Comparison of ENCODE assay signal across 8 cellular contexts in genomic region chr14:89378119-89378518, GRCh38. TPM values are rescaled to one million over a fixed set of nuclear protein-coding genes. Genes with fewer than 3 reads are reported as not detected.
DNase-seq lines count a peak whose midpoint lies in the region; ATAC-seq and TF ChIP-seq lines count a peak whose summit lies in the region.

No MANE protein-coding gene starts in this region.

- CTCF ChIA-PET in AG04449 (lab: Yijun Ruan, JAX): interaction anchor here (0.9 kb wide), 1 partner anchor 8 kb away, joined by 3 read pairs; no protein-coding TSS in a partner anchor

- intact Hi-C loops in activated T-helper 1 cell treated with anti-CD3 and anti-CD28 coated beads, Interleukin-12 subunit alpha, Interleukin-12 subunit beta, Interleukin-2, Interleukin-4 antibody, amounts not matched to agents 30 ng/mL and 10 ng/mL and 1 ng/mL, durations not matched to agents 14 hours and 24 hours and 36 hours (cut with micrococcal nuclease): no loop called here

- TF ChIP-seq CTCF in AG04449 (IDR thresholded peaks at IDR 0.05; ENCODE audit: insufficient read depth, low read length, missing control alignments): no peak

- POLR2A ChIA-PET in AG04449 (lab: Yijun Ruan, JAX): interaction anchor here (0.6 kb wide), 1 partner anchor 9 kb away, joined by 3 read pairs; no protein-coding TSS in a partner anchor

- H3K27ac Mint-ChIP-seq in activated T-helper 1 cell treated with anti-CD3 and anti-CD28 coated beads, Interleukin-12 subunit alpha, Interleukin-12 subunit beta, Interleukin-2, Interleukin-4 antibody, amounts not matched to agents 30 ng/mL and 10 ng/mL and 1 ng/mL, durations not matched to agents 14 hours and 24 hours and 36 hours: no peak overlapping the region

- ATAC-seq in GM19463 (IDR thresholded peaks at IDR 0.05; ENCODE audit: unreplicated experiment): peak; percentile 82
- ATAC-seq in HG02840 (IDR thresholded peaks at IDR 0.05; ENCODE audit: low FRiP score, unreplicated experiment): no peak
- ATAC-seq in HG03025 (IDR thresholded peaks at IDR 0.05; ENCODE audit: low FRiP score, unreplicated experiment): no peak

- H3K27me3 Mint-ChIP-seq in activated T-helper 1 cell treated with anti-CD3 and anti-CD28 coated beads, Interleukin-12 subunit alpha, Interleukin-12 subunit beta, Interleukin-2, Interleukin-4 antibody, amounts not matched to agents 30 ng/mL and 10 ng/mL and 1 ng/mL, durations not matched to agents 14 hours and 24 hours and 36 hours (ENCODE audit: insufficient read depth): no peaks in the 10 kb centered on the region

- peaks cover 19% of the 10 kb centered on the region for H3K9me3 Mint-ChIP-seq in activated T-helper 1 cell treated with anti-CD3 and anti-CD28 coated beads, Interleukin-12 subunit alpha, Interleukin-12 subunit beta, Interleukin-2, Interleukin-4 antibody, amounts not matched to agents 30 ng/mL and 10 ng/mL and 1 ng/mL, durations not matched to agents 14 hours and 24 hours and 36 hours

- peaks cover 24% of the 10 kb centered on the region for H3K36me3 Mint-ChIP-seq in activated T-helper 1 cell treated with anti-CD3 and anti-CD28 coated beads, Interleukin-12 subunit alpha, Interleukin-12 subunit beta, Interleukin-2, Interleukin-4 antibody, amounts not matched to agents 30 ng/mL and 10 ng/mL and 1 ng/mL, durations not matched to agents 14 hours and 24 hours and 36 hours (ENCODE audit: low read depth)

- H3K4me3 Mint-ChIP-seq in activated T-helper 1 cell treated with anti-CD3 and anti-CD28 coated beads, Interleukin-12 subunit alpha, Interleukin-12 subunit beta, Interleukin-2, Interleukin-4 antibody, amounts not matched to agents 30 ng/mL and 10 ng/mL and 1 ng/mL, durations not matched to agents 14 hours and 24 hours and 36 hours: no peak overlapping the region

- peaks cover 23% of the 10 kb centered on the region for H3K4me1 Mint-ChIP-seq in activated T-helper 1 cell treated with anti-CD3 and anti-CD28 coated beads, Interleukin-12 subunit alpha, Interleukin-12 subunit beta, Interleukin-2, Interleukin-4 antibody, amounts not matched to agents 30 ng/mL and 10 ng/mL and 1 ng/mL, durations not matched to agents 14 hours and 24 hours and 36 hours (ENCODE audit: low read depth)

- H3K4me3 ChIP-seq in AG04449 (ENCODE audit: low read depth, low read length): no peak overlapping the region

- peak; percentile 45 for DNase-seq in AG04449 (ENCODE audit: low read depth, low spot score)
- peak; percentile 22 for DNase-seq in RPMI7951 (ENCODE audit: low read depth)
- DNase-seq in glomerular visceral epithelial cell (ENCODE audit: extremely low spot score): peak; percentile 87
- DNase-seq in superior temporal gyrus (ENCODE audit: extremely low spot score): peak; percentile 27
- no peak for DNase-seq in activated T-helper 1 cell treated with anti-CD3 and anti-CD28 coated beads, Interleukin-12 subunit alpha, Interleukin-12 subunit beta, Interleukin-2, Interleukin-4 antibody, amounts not matched to agents 30 ng/mL and 10 ng/mL and 1 ng/mL, durations not matched to agents 14 hours and 24 hours and 36 hours (ENCODE audit: low spot score)

RNA-seq across cellular contexts. Expression of gene FOXN3, which starts 38.9 kb away (rescaled TPM):
- total RNA-seq in RPMI7951 (2014; rRNA removed; shearing (Covaris generic)): 6.5 and 7.0 TPM in 2 replicates
- total RNA-seq in activated T-helper 1 cell treated with anti-CD3 and anti-CD28 coated beads, Interleukin-12 subunit alpha, Interleukin-12 subunit beta, Interleukin-2, Interleukin-4 antibody, amounts not matched to agents 30 ng/mL and 10 ng/mL and 1 ng/mL, durations not matched to agents 14 hours and 24 hours and 36 hours: 86.9 and 97.3 TPM in 2 replicates

Comparison
In these comparisons a context has a peak if more than half of its experiments do, and no peak if none do; other contexts are left out.
1. RNA of gene FOXN3, which starts 38.9 kb away (total RNA-seq): 86.9 to 97.3 TPM in activated T-helper 1 cell treated with anti-CD3 and anti-CD28 coated beads, Interleukin-12 subunit alpha, Interleukin-12 subunit beta, Interleukin-2, Interleukin-4 antibody, amounts not matched to agents 30 ng/mL and 10 ng/mL and 1 ng/mL, durations not matched to agents 14 hours and 24 hours and 36 hours; 6.5 to 7.0 TPM in RPMI7951; every median in the first group is over 10 times any median in the second.